Comparison of ENCODE assay signal across 1 cellular context in the genomic region with DNA sequence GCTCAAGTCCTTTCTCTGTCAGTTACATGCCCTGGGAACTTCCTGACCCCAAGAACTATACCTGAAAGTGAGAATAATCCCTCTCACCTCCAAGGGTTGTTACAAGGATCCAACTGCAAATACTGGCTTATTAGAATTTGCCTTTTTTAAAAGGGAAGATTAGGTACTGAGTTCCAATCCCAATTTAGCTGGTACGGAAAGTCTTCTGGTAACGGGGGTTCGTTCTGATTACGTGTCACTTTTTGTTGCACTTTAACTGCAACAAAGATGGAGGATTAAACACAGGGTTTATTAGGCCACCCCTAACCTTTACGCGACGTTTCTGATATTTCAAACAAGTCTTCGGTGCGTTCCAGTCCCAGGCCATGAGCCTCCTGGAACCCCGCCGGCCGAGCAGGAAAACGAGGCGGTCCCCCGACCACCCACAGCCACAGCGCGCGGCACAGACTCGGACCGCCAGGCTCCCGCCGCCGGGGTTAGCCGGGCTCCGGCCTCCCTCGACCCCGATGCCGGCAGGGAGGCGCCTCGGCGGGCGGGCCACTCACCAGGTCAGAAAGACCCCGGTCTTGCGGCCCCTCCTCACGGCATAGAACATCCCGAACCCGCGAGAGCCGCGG.
A peak's percentile ranks its signal among the peaks of the same experiment; 100 is the strongest.
TF ChIP-seq lines count a peak whose summit lies in the region.

No MANE protein-coding gene starts in this region.

TF ChIP-seq in K562, 482 proteins besides CTCF, POLR2A, EP300 and RAD21 (continues in another document):
- TF ChIP-seq PRMT5 (CRISPR knock-in tag; IDR thresholded peaks at IDR 0.05) (0 out of 2 replicates have a peak, but pooled peaks have one; percentile 44), RB1 (IDR thresholded peaks at IDR 0.05; ENCODE audit: low read depth) (peak; percentile 41; the same call in 1 of the 2 replicates), ZKSCAN8 (CRISPR knock-in tag; IDR thresholded peaks at IDR 0.05) (no peak), SIN3A (IDR thresholded peaks at IDR 0.05; ENCODE audit: borderline replicate concordance in 2 of 2, control insufficient read depth in 1 of 2, low read depth in 2 of 2, low read length in 2 of 2) (peak in 1 of 2 experiments; percentile 9; a peak in 2 of 4 replicates), TAF9B (IDR thresholded peaks at IDR 0.05; ENCODE audit: partially characterized antibody) (peak; percentile 9), ZNF232 (CRISPR knock-in tag; IDR thresholded peaks at IDR 0.05) (no peak), BRD4 (IDR thresholded peaks at IDR 0.05) (0 out of 2 replicates have a peak, but pooled peaks have one; percentile 41), GTF3C2 (IDR thresholded peaks at IDR 0.05; ENCODE audit: borderline replicate concordance, extremely low read depth, insufficient read length) (no peak), ZSCAN29 (IDR thresholded peaks at IDR 0.05) (0 out of 2 replicates have a peak, but pooled peaks have one; percentile 6), YY1 (IDR thresholded peaks at IDR 0.05; ENCODE audit: borderline replicate concordance in 1 of 3, control insufficient read depth in 1 of 3, extremely low read depth in 1 of 3, insufficient read depth in 3 of 3, insufficient read length in 1 of 3, insufficient replicate concordance in 2 of 3, low read depth in 1 of 3, low read length in 2 of 3) (peak in 1 of 3 experiments; percentile 4), EWSR1 (IDR thresholded peaks at IDR 0.05; ENCODE audit: borderline replicate concordance, low read depth, partially characterized antibody) (no peak), HNRNPK (IDR thresholded peaks at IDR 0.05; ENCODE audit: low read depth, low read length, poor library complexity, severe bottlenecking) (no peak), ZBTB43 (CRISPR knock-in tag; IDR thresholded peaks at IDR 0.05) (no peak), NFIC (IDR thresholded peaks at IDR 0.05) (peak; percentile 21; the same call in 1 of the 2 replicates), BRCA1 (IDR thresholded peaks at IDR 0.05) (no peak), BRCA1 (CRISPR knock-in tag; IDR thresholded peaks at IDR 0.05) (no peak), ATF7 (IDR thresholded peaks at IDR 0.05) (no peak), ETV6 (IDR thresholded peaks at IDR 0.05; ENCODE audit: borderline replicate concordance in 1 of 2, low read depth in 2 of 2, low read length in 1 of 2) (no peak), ETV6 (CRISPR knock-in tag; IDR thresholded peaks at IDR 0.05; ENCODE audit: borderline replicate concordance) (no peak)
- TF ChIP-seq, protein P1, sequence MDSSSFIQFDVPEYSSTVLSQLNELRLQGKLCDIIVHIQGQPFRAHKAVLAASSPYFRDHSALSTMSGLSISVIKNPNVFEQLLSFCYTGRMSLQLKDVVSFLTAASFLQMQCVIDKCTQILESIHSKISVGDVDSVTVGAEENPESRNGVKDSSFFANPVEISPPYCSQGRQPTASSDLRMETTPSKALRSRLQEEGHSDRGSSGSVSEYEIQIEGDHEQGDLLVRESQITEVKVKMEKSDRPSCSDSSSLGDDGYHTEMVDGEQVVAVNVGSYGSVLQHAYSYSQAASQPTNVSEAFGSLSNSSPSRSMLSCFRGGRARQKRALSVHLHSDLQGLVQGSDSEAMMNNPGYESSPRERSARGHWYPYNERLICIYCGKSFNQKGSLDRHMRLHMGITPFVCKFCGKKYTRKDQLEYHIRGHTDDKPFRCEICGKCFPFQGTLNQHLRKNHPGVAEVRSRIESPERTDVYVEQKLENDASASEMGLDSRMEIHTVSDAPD (CRISPR knock-in tag; IDR thresholded peaks at IDR 0.05), result no peak
- TF ChIP-seq, protein P2, sequence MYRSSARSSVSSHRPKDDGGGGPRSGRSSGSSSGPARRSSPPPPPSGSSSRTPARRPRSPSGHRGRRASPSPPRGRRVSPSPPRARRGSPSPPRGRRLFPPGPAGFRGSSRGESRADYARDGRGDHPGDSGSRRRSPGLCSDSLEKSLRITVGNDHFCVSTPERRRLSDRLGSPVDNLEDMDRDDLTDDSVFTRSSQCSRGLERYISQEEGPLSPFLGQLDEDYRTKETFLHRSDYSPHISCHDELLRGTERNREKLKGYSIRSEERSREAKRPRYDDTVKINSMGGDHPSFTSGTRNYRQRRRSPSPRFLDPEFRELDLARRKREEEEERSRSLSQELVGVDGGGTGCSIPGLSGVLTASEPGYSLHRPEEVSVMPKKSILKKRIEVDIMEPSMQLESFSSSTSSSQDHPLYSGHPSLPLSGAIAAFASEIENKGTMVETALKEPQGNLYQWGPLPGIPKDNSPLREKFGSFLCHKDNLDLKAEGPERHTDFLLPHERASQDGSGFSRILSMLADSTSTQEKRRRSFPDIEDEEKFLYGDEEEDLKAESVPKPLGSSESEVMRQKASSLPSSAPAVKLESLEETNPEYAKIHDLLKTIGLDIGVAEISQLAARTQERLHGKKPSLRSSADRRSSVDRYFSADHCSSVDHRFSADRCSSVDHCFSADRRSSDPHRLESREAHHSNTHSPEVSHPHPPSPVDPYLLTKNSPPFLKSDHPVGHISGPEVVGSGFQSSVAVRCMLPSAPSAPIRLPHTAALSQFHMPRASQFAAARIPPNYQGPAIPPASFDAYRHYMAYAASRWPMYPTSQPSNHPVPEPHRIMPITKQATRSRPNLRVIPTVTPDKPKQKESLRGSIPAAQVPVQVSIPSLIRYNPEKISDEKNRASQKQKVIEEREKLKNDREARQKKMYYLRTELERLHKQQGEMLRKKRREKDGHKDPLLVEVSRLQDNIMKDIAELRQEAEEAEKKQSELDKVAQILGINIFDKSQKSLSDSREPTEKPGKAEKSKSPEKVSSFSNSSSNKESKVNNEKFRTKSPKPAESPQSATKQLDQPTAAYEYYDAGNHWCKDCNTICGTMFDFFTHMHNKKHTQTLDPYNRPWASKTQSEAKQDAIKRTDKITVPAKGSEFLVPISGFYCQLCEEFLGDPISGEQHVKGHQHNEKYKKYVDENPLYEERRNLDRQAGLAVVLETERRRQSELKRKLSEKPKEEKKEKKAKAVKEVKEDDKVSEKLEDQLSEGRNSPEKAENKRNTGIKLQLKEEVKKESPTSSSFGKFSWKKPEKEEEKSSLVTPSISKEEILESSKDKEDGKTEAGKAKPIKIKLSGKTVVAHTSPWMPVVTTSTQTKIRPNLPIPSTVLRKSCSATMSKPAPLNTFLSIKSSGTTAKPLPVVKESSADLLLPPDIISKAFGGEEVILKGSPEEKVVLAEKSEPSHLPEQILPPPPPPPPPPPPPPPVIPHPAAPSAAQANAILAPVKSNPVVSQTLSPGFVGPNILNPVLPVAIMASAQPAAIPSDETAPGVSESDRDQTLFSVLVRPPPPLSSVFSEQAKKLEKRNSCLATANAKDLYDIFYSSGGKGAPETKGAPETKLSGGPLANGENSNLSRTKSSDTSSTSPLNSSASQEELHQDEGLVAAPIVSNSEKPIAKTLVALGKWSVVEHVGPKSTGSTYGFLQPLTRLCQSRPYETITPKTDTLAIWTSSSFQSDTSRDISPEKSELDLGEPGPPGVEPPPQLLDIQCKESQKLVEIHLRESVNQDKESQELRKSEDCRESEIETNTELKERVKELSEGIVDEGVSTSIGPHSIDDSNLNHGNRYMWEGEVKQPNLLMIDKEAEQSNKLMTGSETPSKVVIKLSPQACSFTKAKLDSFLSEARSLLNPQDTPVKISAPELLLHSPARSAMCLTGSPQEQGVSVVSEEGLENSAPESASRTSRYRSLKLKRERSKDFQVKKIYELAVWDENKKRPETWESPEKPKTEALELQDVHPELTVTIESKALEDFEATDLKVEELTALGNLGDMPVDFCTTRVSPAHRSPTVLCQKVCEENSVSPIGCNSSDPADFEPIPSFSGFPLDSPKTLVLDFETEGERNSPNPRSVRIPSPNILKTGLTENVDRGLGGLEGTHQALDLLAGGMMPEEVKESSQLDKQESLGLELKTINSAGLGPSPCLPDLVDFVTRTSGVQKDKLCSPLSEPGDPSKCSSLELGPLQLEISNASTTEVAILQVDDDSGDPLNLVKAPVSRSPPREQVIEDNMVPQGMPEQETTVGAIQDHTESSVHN (IDR thresholded peaks at IDR 0.05; ENCODE audit: borderline replicate concordance in 1 of 2, low read depth in 1 of 2), result no peak
- TF ChIP-seq, protein P3, sequence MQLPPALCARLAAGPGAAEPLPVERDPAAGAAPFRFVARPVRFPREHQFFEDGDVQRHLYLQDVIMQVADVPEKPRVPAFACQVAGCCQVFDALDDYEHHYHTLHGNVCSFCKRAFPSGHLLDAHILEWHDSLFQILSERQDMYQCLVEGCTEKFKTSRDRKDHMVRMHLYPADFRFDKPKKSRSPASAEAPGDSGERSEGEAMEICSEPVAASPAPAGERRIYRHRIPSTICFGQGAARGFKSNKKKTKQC (CRISPR knock-in tag; IDR thresholded peaks at IDR 0.05), result 0 out of 2 replicates have a peak, but pooled peaks have one; percentile 73
- TF ChIP-seq, protein P4, sequence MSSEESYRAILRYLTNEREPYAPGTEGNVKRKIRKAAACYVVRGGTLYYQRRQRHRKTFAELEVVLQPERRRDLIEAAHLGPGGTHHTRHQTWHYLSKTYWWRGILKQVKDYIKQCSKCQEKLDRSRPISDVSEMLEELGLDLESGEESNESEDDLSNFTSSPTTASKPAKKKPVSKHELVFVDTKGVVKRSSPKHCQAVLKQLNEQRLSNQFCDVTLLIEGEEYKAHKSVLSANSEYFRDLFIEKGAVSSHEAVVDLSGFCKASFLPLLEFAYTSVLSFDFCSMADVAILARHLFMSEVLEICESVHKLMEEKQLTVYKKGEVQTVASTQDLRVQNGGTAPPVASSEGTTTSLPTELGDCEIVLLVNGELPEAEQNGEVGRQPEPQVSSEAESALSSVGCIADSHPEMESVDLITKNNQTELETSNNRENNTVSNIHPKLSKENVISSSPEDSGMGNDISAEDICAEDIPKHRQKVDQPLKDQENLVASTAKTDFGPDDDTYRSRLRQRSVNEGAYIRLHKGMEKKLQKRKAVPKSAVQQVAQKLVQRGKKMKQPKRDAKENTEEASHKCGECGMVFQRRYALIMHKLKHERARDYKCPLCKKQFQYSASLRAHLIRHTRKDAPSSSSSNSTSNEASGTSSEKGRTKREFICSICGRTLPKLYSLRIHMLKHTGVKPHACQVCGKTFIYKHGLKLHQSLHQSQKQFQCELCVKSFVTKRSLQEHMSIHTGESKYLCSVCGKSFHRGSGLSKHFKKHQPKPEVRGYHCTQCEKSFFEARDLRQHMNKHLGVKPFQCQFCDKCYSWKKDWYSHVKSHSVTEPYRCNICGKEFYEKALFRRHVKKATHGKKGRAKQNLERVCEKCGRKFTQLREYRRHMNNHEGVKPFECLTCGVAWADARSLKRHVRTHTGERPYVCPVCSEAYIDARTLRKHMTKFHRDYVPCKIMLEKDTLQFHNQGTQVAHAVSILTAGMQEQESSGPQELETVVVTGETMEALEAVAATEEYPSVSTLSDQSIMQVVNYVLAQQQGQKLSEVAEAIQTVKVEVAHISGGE (CRISPR knock-in tag; IDR thresholded peaks at IDR 0.05), result 0 out of 6 replicates have a peak, but pooled peaks of 1 of the 3 experiments have one; percentile 34
- TF ChIP-seq, protein P5, sequence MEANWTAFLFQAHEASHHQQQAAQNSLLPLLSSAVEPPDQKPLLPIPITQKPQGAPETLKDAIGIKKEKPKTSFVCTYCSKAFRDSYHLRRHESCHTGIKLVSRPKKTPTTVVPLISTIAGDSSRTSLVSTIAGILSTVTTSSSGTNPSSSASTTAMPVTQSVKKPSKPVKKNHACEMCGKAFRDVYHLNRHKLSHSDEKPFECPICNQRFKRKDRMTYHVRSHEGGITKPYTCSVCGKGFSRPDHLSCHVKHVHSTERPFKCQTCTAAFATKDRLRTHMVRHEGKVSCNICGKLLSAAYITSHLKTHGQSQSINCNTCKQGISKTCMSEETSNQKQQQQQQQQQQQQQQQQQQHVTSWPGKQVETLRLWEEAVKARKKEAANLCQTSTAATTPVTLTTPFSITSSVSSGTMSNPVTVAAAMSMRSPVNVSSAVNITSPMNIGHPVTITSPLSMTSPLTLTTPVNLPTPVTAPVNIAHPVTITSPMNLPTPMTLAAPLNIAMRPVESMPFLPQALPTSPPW (CRISPR knock-in tag; IDR thresholded peaks at IDR 0.05), result no peak
